ENCODE assay signal across 8 cellular contexts in genomic region chr1:120942223-120942944, GRCh38. TPM values are rescaled to one million over a fixed set of nuclear protein-coding genes. Genes with fewer than 3 reads are reported as not detected.
DNase-seq lines count a peak whose midpoint lies in the region; ATAC-seq and TF ChIP-seq lines count a peak whose summit lies in the region.
"Not testable (repeated sequence)": the region's sequence is repeated elsewhere in the genome, so short reads cannot be mapped to it uniquely, and the experiment has no call there.

No MANE protein-coding gene starts in this region.

- H3K27ac Mint-ChIP-seq in nephron progenitor cell: peak overlapping the region; percentile 99

- TF ChIP-seq CTCF in foreskin fibroblast (IDR thresholded peaks at IDR 0.05; ENCODE audit: low read depth, low read length); nephron progenitor cell (IDR thresholded peaks at IDR 0.05): not testable (repeated sequence)

- H3K9me3 Mint-ChIP-seq in nephron progenitor cell: not testable (repeated sequence)

- peaks cover 27% of the 10 kb centered on the region for H3K4me1 Mint-ChIP-seq in nephron progenitor cell

- not testable (repeated sequence) for H3K27me3 Mint-ChIP-seq in nephron progenitor cell (ENCODE audit: low read depth, poor library complexity)

- not testable (repeated sequence) for H3K36me3 Mint-ChIP-seq in nephron progenitor cell (ENCODE audit: low read depth)

- peak; percentile 65 for ATAC-seq in GM21737 (IDR thresholded peaks at IDR 0.05; ENCODE audit: unreplicated experiment)

- DNase-seq in DMS53 treated with DMSO at 0.1 percent for 48 hours (lab: John Stamatoyannopoulos, UW; ENCODE audit: unreplicated experiment) (peak; percentile 86), SIG-M5 treated with dmso at 0.1 percent for 504 hours (lab: John Stamatoyannopoulos, UW; ENCODE audit: unreplicated experiment) (peak; percentile 72), activated gamma-delta T cell treated with Interleukin-2 at 50 U/mL for 16 hours (peak; percentile 72), foreskin fibroblast (peak; percentile 22 to 47), nephron progenitor cell (peak; percentile 73)
- peak; percentile 82 for DNase-seq in Jurkat, Clone E6-1 (ENCODE audit: low read depth, low spot score)
- DNase-seq in stimulated activated CD8-positive, alpha-beta memory T cell treated with anti-CD3 and anti-CD28 coated beads, Interleukin-7, amount 100 ng/mL, for 4 hours (ENCODE audit: low read depth in 2 of 2): peak; percentile 53 to 69

- H3K4me3 Mint-ChIP-seq in nephron progenitor cell: peak overlapping the region; percentile 89

- peak overlapping the region; percentile 51 for H3K4me3 ChIP-seq in Jurkat, Clone E6-1 (ENCODE audit: low read length)
- peak overlapping the region; percentile 26 to 52 for H3K4me3 ChIP-seq in foreskin fibroblast (ENCODE audit: low read depth in 1 of 2, low read length in 2 of 2)

RNA-seq across cellular contexts. Expression of gene PPIAL4A, which starts 52.8 kb away (rescaled TPM):
- polyA plus RNA-seq in Jurkat, Clone E6-1 (2012; ENCODE audit: insufficient read depth, insufficient read length): not detected

Comparison
In these comparisons a context has a peak if more than half of its experiments do, and no peak if none do; other contexts are left out.
1. Peak in every context shown above with its lines: DNase-seq, ATAC-seq and H3K4me3 ChIP-seq.
2. DNase-seq: peak in every context shown above with its lines; median percentile 86 in DMS53 treated with DMSO at 0.1 percent for 48 hours; 82 in Jurkat, Clone E6-1; 73 in nephron progenitor cell; 72 in SIG-M5 treated with dmso at 0.1 percent for 504 hours; 72 in activated gamma-delta T cell treated with Interleukin-2 at 50 U/mL for 16 hours; 61 in stimulated activated CD8-positive, alpha-beta memory T cell treated with anti-CD3 and anti-CD28 coated beads, Interleukin-7, amount 100 ng/mL, for 4 hours; 34 in foreskin fibroblast.